Comparison of ENCODE assay signal across 33 cellular contexts in the genomic region with DNA sequence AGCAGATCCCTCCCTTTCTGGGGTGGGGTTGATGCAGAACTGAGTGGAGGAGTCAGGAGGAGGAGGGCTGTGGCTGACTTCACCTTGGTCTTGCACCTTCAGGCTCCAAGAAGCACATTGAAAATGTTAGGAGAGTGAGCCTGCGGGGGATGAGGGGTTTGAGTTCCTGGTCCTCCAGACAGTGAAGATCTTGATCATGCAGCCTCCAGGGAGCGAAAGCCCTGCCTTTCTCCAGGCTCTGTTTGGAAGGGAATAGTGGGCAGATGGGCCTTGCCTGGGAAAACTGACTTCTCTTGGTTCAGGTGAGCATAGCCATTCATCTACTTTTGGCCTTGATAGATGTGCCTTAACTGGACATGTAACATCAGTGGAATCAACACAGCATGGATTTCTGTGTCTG.
"Had no signal": no experiment of that assay in that cellular context is flagged by ENCODE, and none has a peak within 500 bp of the region (broad histone marks: within the 10 kb centered on the region; RNA-seq: fewer than 3 reads in every experiment).

No MANE protein-coding gene starts in this region.

- H3K4me3 Mint-ChIP-seq: activated CD4-positive, alpha-beta T cell treated with anti-CD3 and anti-CD28 coated beads, Interleukin-2, amount 10 ng/mL, durations not matched to agents 24 days and 14 days; activated CD8-positive, alpha-beta T cell treated with anti-CD3 and anti-CD28 coated beads for 36 hours; activated naive CD4-positive, alpha-beta T cell treated with anti-CD3 and anti-CD28 coated beads for 36 hours; activated T-cell treated with anti-CD3 and anti-CD28 coated beads, Interleukin-2, amount 50 U/mL, for 4 hours; activated T-helper 1 cell treated with anti-CD3 and anti-CD28 coated beads, Interleukin-12 subunit alpha, Interleukin-12 subunit beta, Interleukin-2, Interleukin-4 antibody, amounts not matched to agents 30 ng/mL and 10 ng/mL and 1 ng/mL, durations not matched to agents 14 hours and 24 hours and 36 hours; brain; T-helper 1 cell treated with Interleukin-12 subunit alpha and Interleukin-12 subunit beta and Interleukin-4 antibody, amounts not matched to agents 30 μg/mL and 1 μg/mL, for 36 hours; T-helper 2 cell treated with Interferon-gamma antibody and Interleukin-4, amounts not matched to agents 5 μg/mL and 100 μg/mL, for 36 hours had no signal

- H3K4me3 ChIP-seq: adrenal gland, Peyer's patch, SJSA1 had no signal

- H3K4me2 ChIP-seq: KMS-11, SK-N-SH had no signal

- H3K9me3 Mint-ChIP-seq: activated CD4-positive, alpha-beta T cell treated with anti-CD3 and anti-CD28 coated beads, Interleukin-2, amount 10 ng/mL, durations not matched to agents 24 days and 14 days; activated CD8-positive, alpha-beta T cell treated with anti-CD3 and anti-CD28 coated beads for 36 hours; activated naive CD4-positive, alpha-beta T cell treated with anti-CD3 and anti-CD28 coated beads for 36 hours; activated naive CD4-positive, alpha-beta T cell treated with anti-CD3 and anti-CD28 coated beads, Interleukin-2, amount 50 U/mL, for 72 hours; activated T-cell treated with anti-CD3 and anti-CD28 coated beads, Interleukin-2, amount 50 U/mL, for 4 hours; activated T-helper 1 cell treated with anti-CD3 and anti-CD28 coated beads, Interleukin-12 subunit alpha, Interleukin-12 subunit beta, Interleukin-2, Interleukin-4 antibody, amounts not matched to agents 30 ng/mL and 10 ng/mL and 1 ng/mL, durations not matched to agents 14 hours and 24 hours and 36 hours; brain; T-helper 1 cell treated with Interleukin-12 subunit alpha and Interleukin-12 subunit beta and Interleukin-4 antibody, amounts not matched to agents 30 μg/mL and 1 μg/mL, for 36 hours; T-helper 2 cell treated with Interferon-gamma antibody and Interleukin-4, amounts not matched to agents 5 μg/mL and 100 μg/mL, for 36 hours had no signal

- H3K27me3 ChIP-seq: adrenal gland, Peyer's patch, SJSA1 had no signal

- H3K4me1 ChIP-seq: adrenal gland, Peyer's patch, SJSA1 had no signal

- H3K9ac ChIP-seq: KMS-11, SK-N-SH had no signal

- DNase-seq: activated CD4-positive, alpha-beta T cell treated with anti-CD3 and anti-CD28 coated beads, Interleukin-2, amount 10 ng/mL, durations not matched to agents 24 days and 14 days; activated CD4-positive, alpha-beta T cell treated with anti-CD3 and anti-CD28 coated beads, Interleukin-2, amount 50 U/mL, for 4 hours; activated CD8-positive, alpha-beta T cell treated with anti-CD3 and anti-CD28 coated beads for 36 hours; activated gamma-delta T cell treated with Interleukin-2 at 50 U/mL for 16 hours; activated naive CD4-positive, alpha-beta T cell treated with anti-CD3 and anti-CD28 coated beads for 36 hours; activated T-cell treated with anti-CD3 and anti-CD28 coated beads for 4 hours; activated T-cell treated with anti-CD3 and anti-CD28 coated beads, Interleukin-2, amount 50 U/mL, for 4 hours; adrenal gland; anterior cingulate cortex; caudate nucleus; MM.1S; MV-4-11; NCI-H1092; NCI-H1436 treated with DMSO at 0.1 percent for 48 hours; NCI-H1694 treated with DMSO at 0.1 percent for 48 hours; NCI-H2029; NCI-H510A; NCI-H526; NCI-H748 treated with DMSO at 0.1 percent for 48 hours; PC-3; Peyer's patch; RPMI8226; SHP77 treated with DMSO at 0.1 percent for 48 hours; SK-N-SH had no signal

- ATAC-seq: activated CD8-positive, alpha-beta T cell treated with anti-CD3 and anti-CD28 coated beads for 36 hours; activated naive CD4-positive, alpha-beta T cell treated with anti-CD3 and anti-CD28 coated beads, Interleukin-2, amount 50 U/mL, for 72 hours; activated T-cell treated with anti-CD3 and anti-CD28 coated beads, Interleukin-2, amount 50 U/mL, for 4 hours; PC-3 had no signal

- H3K9me3 ChIP-seq: adrenal gland, Peyer's patch, SJSA1, SK-N-SH had no signal

- H3K4me1 Mint-ChIP-seq: activated CD4-positive, alpha-beta T cell treated with anti-CD3 and anti-CD28 coated beads, Interleukin-2, amount 10 ng/mL, durations not matched to agents 24 days and 14 days had no signal

- FAIRE-seq: bronchial epithelial cell, TTC549 had no signal

- H3K27ac Mint-ChIP-seq: activated CD4-positive, alpha-beta T cell treated with anti-CD3 and anti-CD28 coated beads, Interleukin-2, amount 10 ng/mL, durations not matched to agents 24 days and 14 days; activated CD8-positive, alpha-beta T cell treated with anti-CD3 and anti-CD28 coated beads for 36 hours; activated naive CD4-positive, alpha-beta T cell treated with anti-CD3 and anti-CD28 coated beads for 36 hours; activated T-helper 1 cell treated with anti-CD3 and anti-CD28 coated beads, Interleukin-12 subunit alpha, Interleukin-12 subunit beta, Interleukin-2, Interleukin-4 antibody, amounts not matched to agents 30 ng/mL and 10 ng/mL and 1 ng/mL, durations not matched to agents 14 hours and 24 hours and 36 hours; T-helper 1 cell treated with Interleukin-12 subunit alpha and Interleukin-12 subunit beta and Interleukin-4 antibody, amounts not matched to agents 30 μg/mL and 1 μg/mL, for 36 hours; T-helper 2 cell treated with Interferon-gamma antibody and Interleukin-4, amounts not matched to agents 5 μg/mL and 100 μg/mL, for 36 hours had no signal

- H3K27ac ChIP-seq: adrenal gland, KMS-11, Peyer's patch, SJSA1 had no signal

- H3K36me3 Mint-ChIP-seq: activated naive CD4-positive, alpha-beta T cell treated with anti-CD3 and anti-CD28 coated beads, Interleukin-2, amount 50 U/mL, for 72 hours; brain had no signal

- H3K36me3 ChIP-seq: adrenal gland, Peyer's patch, SJSA1 had no signal

- H3K27me3 Mint-ChIP-seq: activated CD4-positive, alpha-beta T cell treated with anti-CD3 and anti-CD28 coated beads, Interleukin-2, amount 10 ng/mL, durations not matched to agents 24 days and 14 days; brain had no signal
